Comparison of ENCODE assay signal across 1 cellular context in genomic region chr11:77409046-77409445, GRCh38.
TF ChIP-seq lines count a peak whose summit lies in the region.

No MANE protein-coding gene starts in this region.

TF ChIP-seq in GM12878, 131 proteins besides CTCF, POLR2A, EP300 and RAD21 (continued from another document):
- no peak for TF ChIP-seq NR2C2 (IDR thresholded peaks at IDR 0.05; ENCODE audit: borderline replicate concordance, control insufficient read depth, insufficient read length, low read depth)
- TF ChIP-seq MYC (IDR thresholded peaks at IDR 0.05; ENCODE audit: insufficient read depth, insufficient read length, insufficient replicate concordance, low read length, severe bottlenecking), result no peak
TF ChIP-seq in GM12878: peak in this region for 0.
